In genomic region chr21:27480841-27481261, GRCh38 we compare ENCODE assay signal across 13 cellular contexts.
DNase-seq lines count a peak whose midpoint lies in the region; ATAC-seq and TF ChIP-seq lines count a peak whose summit lies in the region.
"Had no signal": no experiment of that assay in that cellular context is flagged by ENCODE, and none has a peak within 500 bp of the region (broad histone marks: within the 10 kb centered on the region; RNA-seq: fewer than 3 reads in every experiment).

No MANE protein-coding gene starts in this region.

- 87 to 96% (median 93%) methylated on average over 2 of the region's 2 CpGs for WGBS in heart left ventricle, 4 donors

- DNase-seq in AG09319 (ENCODE audit: extremely low read depth, low read depth) (peak; percentile 16), HS-5 (ENCODE audit: low read depth) (peak; percentile 49), astrocyte of the hippocampus (ENCODE audit: low read depth, low spot score) (peak; percentile 46), iris pigment epithelial cell (ENCODE audit: low read depth) (peak; percentile 67), germinal center (ENCODE audit: low spot score) (no peak), foreskin melanocyte (no peak), heart left ventricle (no peak)
- DNase-seq in naive thymus-derived CD8-positive, alpha-beta T cell = no peak
- DNase-seq: activated gamma-delta T cell treated with Interleukin-2 at 50 U/mL for 16 hours, NCI-H446 had no signal

- no peak overlapping the region for H3K27ac ChIP-seq in heart left ventricle
- H3K27ac ChIP-seq: esophagus muscularis mucosa, vagina had no signal

- peaks cover 0 to 8% (median 0%) of the 10 kb centered on the region in 12 donors for H3K9me3 ChIP-seq in heart left ventricle
- H3K9me3 ChIP-seq: vagina had no signal

- POLR2A ChIA-PET in naive thymus-derived CD8-positive, alpha-beta T cell (lab: Charles Lee) = no interaction called here

- ATAC-seq in heart left ventricle = no peak
- no peak for ATAC-seq in naive thymus-derived CD8-positive, alpha-beta T cell

- H3K4me1 Mint-ChIP-seq in naive thymus-derived CD8-positive, alpha-beta T cell = no peaks in the 10 kb centered on the region
- H3K4me1 Mint-ChIP-seq: central memory CD8-positive, alpha-beta T cell had no signal

- H3K4me3 ChIP-seq in heart left ventricle = no peak overlapping the region
- H3K4me3 ChIP-seq: esophagus muscularis mucosa, vagina had no signal

- no peaks in the 10 kb centered on the region for H3K27me3 Mint-ChIP-seq in naive thymus-derived CD8-positive, alpha-beta T cell
- H3K27me3 Mint-ChIP-seq: central memory CD8-positive, alpha-beta T cell had no signal

- TF ChIP-seq CTCF in AG09319 (IDR thresholded peaks at IDR 0.05; ENCODE audit: low read depth, low read length) = no peak
- no peak for TF ChIP-seq CTCF in heart left ventricle (IDR thresholded peaks at IDR 0.05)

- no peaks in the 10 kb centered on the region for H3K27me3 ChIP-seq in heart left ventricle
- H3K27me3 ChIP-seq: esophagus muscularis mucosa, vagina had no signal

- intact Hi-C loops in heart left ventricle (cut with DNase I) = loop anchor here in 1 of 10 donors (10.0 kb wide), 1 partner anchor 1474 kb away; no protein-coding TSS in a partner anchor

- no peak for TF ChIP-seq POLR2A in heart left ventricle (IDR thresholded peaks at IDR 0.05)

- H3K27ac Mint-ChIP-seq in naive thymus-derived CD8-positive, alpha-beta T cell = no peak overlapping the region

- H3K36me3 ChIP-seq in heart left ventricle = no peaks in the 10 kb centered on the region
- H3K36me3 ChIP-seq: esophagus muscularis mucosa, vagina had no signal

- H3K9me3 Mint-ChIP-seq in naive thymus-derived CD8-positive, alpha-beta T cell = peaks cover 0 to 7% (median 0%) of the 10 kb centered on the region in 9 donors

- no peak overlapping the region for H3K4me3 Mint-ChIP-seq in naive thymus-derived CD8-positive, alpha-beta T cell
- H3K4me3 Mint-ChIP-seq: central memory CD8-positive, alpha-beta T cell had no signal

- H3K36me3 Mint-ChIP-seq in naive thymus-derived CD8-positive, alpha-beta T cell = no peaks in the 10 kb centered on the region

- peaks cover 0 to 6% (median 0%) of the 10 kb centered on the region in 12 donors for H3K4me1 ChIP-seq in heart left ventricle

Comparison
In these comparisons a context has a peak if more than half of its experiments do, and no peak if none do; other contexts are left out.
1. DNase-seq: peak in AG09319 (single experiment), HS-5 (single experiment), astrocyte of the hippocampus (single experiment) and iris pigment epithelial cell (single experiment); none in germinal center (single experiment), foreskin melanocyte (single experiment), heart left ventricle (0 of 5) and naive thymus-derived CD8-positive, alpha-beta T cell (0 of 10).